7 cellular contexts compared by ENCODE assay signal in genomic region chr3:41936384-41936783, GRCh38.
"Had no signal": no experiment of that assay in that cellular context is flagged by ENCODE, and none has a peak within 500 bp of the region (broad histone marks: within the 10 kb centered on the region; RNA-seq: fewer than 3 reads in every experiment).

No MANE protein-coding gene starts in this region.

- H3K27ac ChIP-seq: HL-60, KMS-11 had no signal

- FAIRE-seq: HepG2, HTR-8/SVneo had no signal

- ATAC-seq: HepG2 had no signal

- H3K9ac ChIP-seq: KMS-11 had no signal

- DNase-seq: IMR-90, KBM-7, KG1 had no signal

- H3K4me2 ChIP-seq: KMS-11 had no signal
